17 cellular contexts compared by ENCODE assay signal in the genomic region with DNA sequence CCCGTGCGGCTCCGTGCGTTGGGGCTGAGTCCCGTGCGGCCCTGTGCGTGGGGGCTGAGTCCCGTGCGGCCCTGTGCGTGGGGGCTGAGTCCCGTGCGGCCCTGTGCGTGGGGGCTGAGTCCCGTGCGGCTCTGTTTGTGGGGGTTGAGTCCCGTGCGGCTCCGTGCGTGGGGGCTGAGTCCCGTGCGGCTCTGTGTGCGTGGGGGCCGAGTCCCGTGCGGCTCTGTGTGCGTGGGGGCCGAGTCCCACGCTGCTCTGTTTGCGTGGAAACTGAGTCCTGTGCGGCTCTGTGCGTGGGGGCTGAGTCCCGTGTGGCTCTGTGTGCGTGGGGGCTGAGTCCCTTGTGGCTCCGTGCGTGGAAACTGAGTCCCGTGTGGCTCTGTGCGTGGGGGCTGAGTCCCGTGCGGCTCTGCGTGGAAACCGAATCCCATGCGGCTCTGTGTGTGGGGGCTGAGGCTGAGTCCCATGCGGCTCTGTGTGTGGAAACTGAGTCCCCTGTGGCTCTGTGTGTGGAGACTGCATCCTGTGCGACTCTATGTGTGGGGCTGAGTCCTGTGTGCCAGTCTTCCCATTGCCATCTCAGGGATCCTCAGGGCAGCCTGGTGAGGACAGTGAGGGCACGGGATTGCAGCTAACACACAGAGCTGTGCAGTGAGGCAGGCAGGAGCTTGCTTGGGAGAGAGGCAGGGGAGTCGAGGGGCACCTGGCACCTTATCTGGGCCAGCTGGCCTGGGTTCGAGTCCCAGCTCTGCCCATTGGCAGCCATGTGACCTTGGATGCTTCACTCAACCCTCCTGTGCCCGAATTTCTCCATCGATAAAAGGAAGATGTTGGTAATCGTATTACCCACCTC. TPM values are rescaled to one million over a fixed set of nuclear protein-coding genes. Genes with fewer than 3 reads are reported as not detected.
DNase-seq lines count a peak whose midpoint lies in the region; ATAC-seq and TF ChIP-seq lines count a peak whose summit lies in the region.
"Had no signal": no experiment of that assay in that cellular context is flagged by ENCODE, and none has a peak within 500 bp of the region (broad histone marks: within the 10 kb centered on the region; RNA-seq: fewer than 3 reads in every experiment).

No MANE protein-coding gene starts in this region.

- peaks cover 69% of the 10 kb centered on the region for H3K4me1 Mint-ChIP-seq in activated T-cell treated with anti-CD3 and anti-CD28 coated beads, Interleukin-2, amount 50 U/mL, for 24 hours (ENCODE audit: low read depth)
- H3K4me1 Mint-ChIP-seq in activated T-cell treated with anti-CD3 and anti-CD28 coated beads, Interleukin-2, amount 50 U/mL, for 72 hours (ENCODE audit: low read depth): peaks cover 66% of the 10 kb centered on the region
- peaks cover 0 to 2% of the 10 kb centered on the region in 2 donors for H3K4me1 Mint-ChIP-seq in immature natural killer cell

- H3K9me3 Mint-ChIP-seq in activated T-cell treated with anti-CD3 and anti-CD28 coated beads, Interleukin-2, amount 50 U/mL, for 24 hours: no peaks in the 10 kb centered on the region
- no peaks in the 10 kb centered on the region for H3K9me3 Mint-ChIP-seq in activated T-cell treated with anti-CD3 and anti-CD28 coated beads, Interleukin-2, amount 50 U/mL, for 72 hours
- H3K9me3 Mint-ChIP-seq in immature natural killer cell: no peaks in the 10 kb centered on the region

- no peaks in the 10 kb centered on the region for H3K36me3 Mint-ChIP-seq in activated T-cell treated with anti-CD3 and anti-CD28 coated beads, Interleukin-2, amount 50 U/mL, for 24 hours (ENCODE audit: low read depth)
- H3K36me3 Mint-ChIP-seq in activated T-cell treated with anti-CD3 and anti-CD28 coated beads, Interleukin-2, amount 50 U/mL, for 72 hours (ENCODE audit: insufficient read depth in 2 of 2): peaks cover 0 to 5% of the 10 kb centered on the region in 2 donors
- H3K36me3 Mint-ChIP-seq in immature natural killer cell: no peaks in the 10 kb centered on the region
- H3K36me3 Mint-ChIP-seq: CD4-positive, CD25-positive, alpha-beta regulatory T cell had no signal

- no peak for ATAC-seq in activated T-cell treated with anti-CD3 and anti-CD28 coated beads, Interleukin-2, amount 50 U/mL, for 72 hours (replicated peaks in 1 of 2)
- no peak for ATAC-seq in Right ventricle myocardium superior (ENCODE audit: poor library complexity)

- TF ChIP-seq CTCF in tibial artery (IDR thresholded peaks at IDR 0.05): no peak

- H3K27ac Mint-ChIP-seq in activated T-cell treated with anti-CD3 and anti-CD28 coated beads, Interleukin-2, amount 50 U/mL, for 24 hours: peak overlapping the region; percentile 23
- H3K27ac Mint-ChIP-seq in activated T-cell treated with anti-CD3 and anti-CD28 coated beads, Interleukin-2, amount 50 U/mL, for 72 hours: no peak overlapping the region
- no peak overlapping the region for H3K27ac Mint-ChIP-seq in immature natural killer cell

- peak; percentile 23 for DNase-seq in activated T-cell treated with anti-CD3 and anti-CD28 coated beads, Interleukin-2, amount 50 U/mL, for 24 hours
- DNase-seq in activated T-cell treated with anti-CD3 and anti-CD28 coated beads, Interleukin-2, amount 50 U/mL, for 72 hours: no peak
- DNase-seq in caudate nucleus (lab: John Stamatoyannopoulos, UW) (no peak), mesenteric fat pad (ENCODE audit: low spot score) (peak; percentile 73), tibial artery (peak in 1 of 2 donors; percentile 10), immature natural killer cell (no peak), GM19238 (ENCODE audit: insufficient read length, low spot score) (no peak), Right ventricle myocardium superior (no peak)
- DNase-seq: CD4-positive, CD25-positive, alpha-beta regulatory T cell; DMS79 treated with DMSO at 0.1 percent for 48 hours; Karpas-422; MM.1S; NCI-H1105 treated with DMSO at 0.1 percent for 48 hours; NCI-H187; NCI-H446 treated with DMSO at 0.1 percent for 48 hours; NCI-H748 treated with DMSO at 0.1 percent for 48 hours; PC-9 had no signal

- H3K27ac ChIP-seq in caudate nucleus (ENCODE audit: low read depth, low read length) (peak overlapping the region; percentile 23), tibial artery (peak overlapping the region; percentile 17 to 77)
- H3K27ac ChIP-seq: PC-9 had no signal

- H3K27me3 ChIP-seq in tibial artery: no peaks in the 10 kb centered on the region

- H3K9me3 ChIP-seq in tibial artery: no peaks in the 10 kb centered on the region

- no peak overlapping the region for H3K4me3 Mint-ChIP-seq in activated T-cell treated with anti-CD3 and anti-CD28 coated beads, Interleukin-2, amount 50 U/mL, for 24 hours
- peak overlapping the region in 1 of 2 donors; percentile 49 for H3K4me3 Mint-ChIP-seq in activated T-cell treated with anti-CD3 and anti-CD28 coated beads, Interleukin-2, amount 50 U/mL, for 72 hours
- no peak overlapping the region for H3K4me3 Mint-ChIP-seq in immature natural killer cell
- H3K4me3 Mint-ChIP-seq: CD4-positive, CD25-positive, alpha-beta regulatory T cell had no signal

- H3K27me3 Mint-ChIP-seq in activated T-cell treated with anti-CD3 and anti-CD28 coated beads, Interleukin-2, amount 50 U/mL, for 24 hours: peaks cover 5% of the 10 kb centered on the region
- peaks cover 4% of the 10 kb centered on the region for H3K27me3 Mint-ChIP-seq in activated T-cell treated with anti-CD3 and anti-CD28 coated beads, Interleukin-2, amount 50 U/mL, for 72 hours (ENCODE audit: low read depth)
- H3K27me3 Mint-ChIP-seq in immature natural killer cell (ENCODE audit: low read depth in 3 of 3): peaks cover 1 to 8% (median 3%) of the 10 kb centered on the region in 3 donors
- H3K27me3 Mint-ChIP-seq: CD4-positive, CD25-positive, alpha-beta regulatory T cell had no signal

- intact Hi-C loops in tibial artery (cut with DNase I; ENCODE audit: low total_unique reads) (loop anchor here (5.0 kb wide), 1 partner anchor 46 kb away; the partner anchor contains the start of gene LDLRAD4), Right ventricle myocardium superior (cut with DNase I) (no loop called here)

- no peak overlapping the region for H3K4me3 ChIP-seq in tibial artery
- H3K4me3 ChIP-seq: PC-9 had no signal

- peaks cover 13 to 99% (median 89%) of the 10 kb centered on the region in 4 donors for H3K4me1 ChIP-seq in tibial artery

- no peaks in the 10 kb centered on the region for H3K36me3 ChIP-seq in tibial artery

RNA-seq across cellular contexts. Expression of gene LDLRAD4, which starts 44.5 kb away (rescaled TPM):
- 10 to 100 TPM; 46.0 to 47.2 TPM for total RNA-seq in activated T-cell treated with anti-CD3 and anti-CD28 coated beads, Interleukin-2, amount 50 U/mL, for 72 hours
- 39.6 TPM for total RNA-seq in mesenteric fat pad
- polyA plus RNA-seq in immature natural killer cell: 10 to 100 TPM in 1 of 3 donors, 1 to 10 TPM in 2; 4.8 to 11.3 (median 9.6) TPM
- total RNA-seq in Right ventricle myocardium superior: 29.3 TPM

Comparison
In these comparisons a context has a peak if more than half of its experiments do, and no peak if none do; other contexts are left out.
1. DNase-seq: peak in activated T-cell treated with anti-CD3 and anti-CD28 coated beads, Interleukin-2, amount 50 U/mL, for 24 hours (single experiment) and mesenteric fat pad (single experiment); none in activated T-cell treated with anti-CD3 and anti-CD28 coated beads, Interleukin-2, amount 50 U/mL, for 72 hours (0 of 2), caudate nucleus (0 of 61), immature natural killer cell (0 of 3), GM19238 (single experiment) and Right ventricle myocardium superior (single experiment).